13 cellular contexts compared by ENCODE assay signal in genomic region chr12:115660211-115660805, GRCh38.
DNase-seq lines count a peak whose midpoint lies in the region; ATAC-seq and TF ChIP-seq lines count a peak whose summit lies in the region.
"Had no signal": no experiment of that assay in that cellular context is flagged by ENCODE, and none has a peak within 500 bp of the region (broad histone marks: within the 10 kb centered on the region; RNA-seq: fewer than 3 reads in every experiment).

No MANE protein-coding gene starts in this region.

- H3K27me3 ChIP-seq in colonic mucosa: no peaks in the 10 kb centered on the region
- H3K27me3 ChIP-seq in upper lobe of left lung: no peaks in the 10 kb centered on the region

- TF ChIP-seq EP300 in upper lobe of left lung (IDR thresholded peaks at IDR 0.05): peak in 2 of 4 donors; percentile 74 to 79

- H3K4me1 ChIP-seq in colonic mucosa (no peaks in the 10 kb centered on the region), upper lobe of left lung (peaks cover 0 to 15% (median 10%) of the 10 kb centered on the region in 4 donors)

- ATAC-seq in upper lobe of left lung (ENCODE audit: low FRiP score in 2 of 2) (no peak), GM18873 (IDR thresholded peaks at IDR 0.05; ENCODE audit: low FRiP score, unreplicated experiment) (no peak)
- ATAC-seq: effector memory CD8-positive, alpha-beta T cell; T-helper 17 cell had no signal

- H3K9me3 ChIP-seq in colonic mucosa: no peaks in the 10 kb centered on the region
- H3K9me3 ChIP-seq in upper lobe of left lung: no peaks in the 10 kb centered on the region

- DNase-seq in HT-29 (ENCODE audit: low spot score) (peak; percentile 15), colonic mucosa (peak; percentile 66), iris pigment epithelial cell (ENCODE audit: low read depth) (peak; percentile 15), upper lobe of left lung (no peak), cortex of kidney (lab: John Stamatoyannopoulos, UW) (no peak), NCI-H128 (lab: John Stamatoyannopoulos, UW; ENCODE audit: unreplicated experiment) (no peak)
- DNase-seq: activated CD8-positive, alpha-beta memory T cell treated with anti-CD3 and anti-CD28 coated beads for 24 hours; effector memory CD8-positive, alpha-beta T cell; NCI-H2171; nephron progenitor cell; stimulated activated CD8-positive, alpha-beta memory T cell treated with anti-CD3 and anti-CD28 coated beads, Interleukin-4, amount 100 ng/mL, for 48 hours; T-helper 17 cell had no signal

- WGBS in upper lobe of left lung, 2 donors: 41 to 48% methylated on average over 10 of the region's 10 CpGs

- H3K36me3 ChIP-seq in colonic mucosa: no peaks in the 10 kb centered on the region
- H3K36me3 ChIP-seq in upper lobe of left lung: no peaks in the 10 kb centered on the region

- no peak overlapping the region for H3K9ac ChIP-seq in colonic mucosa (ENCODE audit: low read depth in 2 of 2, low read length in 2 of 2)

- H3K27ac ChIP-seq in colonic mucosa: no peak overlapping the region
- peak overlapping the region; percentile 32 to 67 (median 46) for H3K27ac ChIP-seq in upper lobe of left lung

- TF ChIP-seq POLR2A in upper lobe of left lung (IDR thresholded peaks at IDR 0.05): no peak

- no peak overlapping the region for H3K4me3 ChIP-seq in colonic mucosa
- no peak overlapping the region for H3K4me3 ChIP-seq in upper lobe of left lung

- intact Hi-C loops in colonic mucosa (cut with DNase I): no loop called here

- TF ChIP-seq CTCF in colonic mucosa (IDR thresholded peaks at IDR 0.05): no peak
- no peak for TF ChIP-seq CTCF in upper lobe of left lung (IDR thresholded peaks at IDR 0.05)

Comparison
In these comparisons a context has a peak if more than half of its experiments do, and no peak if none do; other contexts are left out.
1. DNase-seq: peak in HT-29 (single experiment), colonic mucosa (single experiment) and iris pigment epithelial cell (single experiment); none in upper lobe of left lung (0 of 2), cortex of kidney (single experiment) and NCI-H128 (single experiment).